In the genomic region with DNA sequence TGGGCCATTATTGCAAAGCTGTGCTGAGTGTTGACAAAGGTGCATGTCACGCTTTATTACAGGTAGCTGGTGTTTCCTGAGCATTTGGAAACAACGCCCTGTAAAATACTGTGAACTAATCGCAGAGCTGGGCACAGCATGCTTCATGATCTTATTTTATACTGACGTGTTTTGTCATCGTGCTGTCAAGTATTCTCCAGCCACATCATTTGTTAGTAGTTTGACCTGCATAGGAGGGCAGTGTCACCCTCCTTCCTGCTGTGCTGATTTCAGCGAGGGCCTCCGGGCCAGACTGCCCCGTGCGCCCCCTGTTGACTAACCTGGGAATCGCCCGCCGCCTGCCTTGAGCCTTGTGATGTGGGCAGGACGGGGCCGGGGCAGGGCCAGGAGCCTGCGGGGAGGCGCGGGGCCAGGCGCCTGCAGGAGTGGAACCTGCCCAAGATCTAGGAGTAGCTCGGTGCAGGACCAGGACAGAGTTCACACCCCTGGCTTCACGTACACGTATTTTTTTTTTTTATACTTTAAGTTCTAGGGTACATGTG, we compare ENCODE assay signal across 24 cellular contexts.
DNase-seq lines count a peak whose midpoint lies in the region; ATAC-seq, FAIRE-seq and TF ChIP-seq lines count a peak whose summit lies in the region.
"Had no signal": no experiment of that assay in that cellular context is flagged by ENCODE, and none has a peak within 500 bp of the region (broad histone marks: within the 10 kb centered on the region; RNA-seq: fewer than 3 reads in every experiment).

No MANE protein-coding gene starts in this region.

- no peaks in the 10 kb centered on the region for H3K4me1 ChIP-seq in pancreas
- H3K4me1 ChIP-seq: stomach had no signal

- no peak for TF ChIP-seq CTCF in brain microvascular endothelial cell (IDR thresholded peaks at IDR 0.05; ENCODE audit: low read depth, low read length, missing control alignments)
- TF ChIP-seq CTCF in nephron progenitor cell (IDR thresholded peaks at IDR 0.05) = no peak
- TF ChIP-seq CTCF in pancreas (IDR thresholded peaks at IDR 0.05) = no peak

- H3K27me3 ChIP-seq in brain microvascular endothelial cell (replicated peaks) (no peaks in the 10 kb centered on the region), pancreas (no peaks in the 10 kb centered on the region)
- H3K27me3 ChIP-seq: cardiac muscle cell, stomach had no signal

- H3K4me3 ChIP-seq in brain microvascular endothelial cell (ENCODE audit: low read depth, low read length) (no peak overlapping the region), pancreas (no peak overlapping the region)
- H3K4me3 ChIP-seq: cardiac muscle cell, stomach had no signal

- peak; percentile 14 for DNase-seq in NCI-H82 (lab: John Stamatoyannopoulos, UW)
- no peak for DNase-seq in NCI-H82 treated with DMSO at 0.1 percent for 48 hours (lab: John Stamatoyannopoulos, UW; ENCODE audit: unreplicated experiment)
- peak; percentile 16 for DNase-seq in KBM-7
- DNase-seq in RPMI8226 = peak; percentile 48
- DNase-seq in posterior vena cava (ENCODE audit: low spot score) = peak; percentile 59
- no peak for DNase-seq in brain microvascular endothelial cell
- DNase-seq in nephron progenitor cell = no peak
- no peak for DNase-seq in pancreas
- DNase-seq: activated CD4-positive, alpha-beta T cell treated with anti-CD3 and anti-CD28 coated beads for 36 hours; activated CD8-positive, alpha-beta memory T cell treated with anti-CD3 and anti-CD28 coated beads, Interleukin-2, amount 10 ng/mL, durations not matched to agents 7 days and 5 days; activated naive CD4-positive, alpha-beta T cell treated with anti-CD3 and anti-CD28 coated beads, Interleukin-2, amount 50 U/mL, for 16 hours; Calu3; Kasumi-1; NCI-H1105 treated with DMSO at 0.1 percent for 48 hours; NCI-H2081 treated with DMSO at 0.1 percent for 48 hours; stimulated activated CD4-positive, alpha-beta T cell treated with anti-CD3 and anti-CD28 coated beads, Interleukin-12 subunit alpha, Interleukin-12 subunit beta, amount 100 ng/mL, for 4 hours; stimulated activated CD4-positive, alpha-beta T cell treated with anti-CD3 and anti-CD28 coated beads, Interleukin-4, amount 100 ng/mL, for 4 hours; stomach; trophoblast cell had no signal

- no peaks in the 10 kb centered on the region for H3K4me1 Mint-ChIP-seq in nephron progenitor cell
- H3K4me1 Mint-ChIP-seq: activated CD4-positive, alpha-beta T cell treated with anti-CD3 and anti-CD28 coated beads for 36 hours; activated CD8-positive, alpha-beta memory T cell treated with anti-CD3 and anti-CD28 coated beads, Interleukin-2, amount 10 ng/mL, durations not matched to agents 7 days and 5 days; B cell had no signal

- no peak overlapping the region for H3K27ac ChIP-seq in brain microvascular endothelial cell
- H3K27ac ChIP-seq in pancreas = no peak overlapping the region
- H3K27ac ChIP-seq: cardiac muscle cell, stomach had no signal

- 62 to 65% methylated on average over 21 of the region's 21 CpGs for WGBS in pancreas, 2 donors

- H3K9me3 ChIP-seq in pancreas = no peaks in the 10 kb centered on the region

- ATAC-seq in pancreas = no peak
- ATAC-seq: activated CD4-positive, alpha-beta T cell treated with anti-CD3 and anti-CD28 coated beads for 36 hours; activated CD8-positive, alpha-beta memory T cell treated with anti-CD3 and anti-CD28 coated beads, Interleukin-2, amount 10 ng/mL, durations not matched to agents 7 days and 5 days; right cardiac atrium; Right ventricle myocardium inferior had no signal

- H3K27me3 Mint-ChIP-seq in nephron progenitor cell (ENCODE audit: low read depth, poor library complexity) = no peaks in the 10 kb centered on the region
- H3K27me3 Mint-ChIP-seq: activated CD4-positive, alpha-beta T cell treated with anti-CD3 and anti-CD28 coated beads for 36 hours; activated CD8-positive, alpha-beta memory T cell treated with anti-CD3 and anti-CD28 coated beads, Interleukin-2, amount 10 ng/mL, durations not matched to agents 7 days and 5 days; B cell had no signal

- H3K27ac Mint-ChIP-seq in nephron progenitor cell = no peak overlapping the region
- H3K27ac Mint-ChIP-seq: activated CD4-positive, alpha-beta T cell treated with anti-CD3 and anti-CD28 coated beads for 36 hours; activated CD8-positive, alpha-beta memory T cell treated with anti-CD3 and anti-CD28 coated beads, Interleukin-2, amount 10 ng/mL, durations not matched to agents 7 days and 5 days; activated T-helper 1 cell treated with anti-CD3 and anti-CD28 coated beads, Interleukin-12 subunit alpha, Interleukin-12 subunit beta, Interleukin-2, Interleukin-4 antibody, amounts not matched to agents 30 ng/mL and 10 ng/mL and 1 ng/mL, durations not matched to agents 14 hours and 24 hours and 36 hours; B cell had no signal

- H3K36me3 Mint-ChIP-seq in nephron progenitor cell (ENCODE audit: low read depth) = no peaks in the 10 kb centered on the region
- H3K36me3 Mint-ChIP-seq: activated CD8-positive, alpha-beta memory T cell treated with anti-CD3 and anti-CD28 coated beads, Interleukin-2, amount 10 ng/mL, durations not matched to agents 7 days and 5 days had no signal

- no peak overlapping the region for H3K4me3 Mint-ChIP-seq in nephron progenitor cell
- H3K4me3 Mint-ChIP-seq: activated CD4-positive, alpha-beta T cell treated with anti-CD3 and anti-CD28 coated beads for 36 hours; activated CD8-positive, alpha-beta memory T cell treated with anti-CD3 and anti-CD28 coated beads, Interleukin-2, amount 10 ng/mL, durations not matched to agents 7 days and 5 days; activated T-helper 1 cell treated with anti-CD3 and anti-CD28 coated beads, Interleukin-12 subunit alpha, Interleukin-12 subunit beta, Interleukin-2, Interleukin-4 antibody, amounts not matched to agents 30 ng/mL and 10 ng/mL and 1 ng/mL, durations not matched to agents 14 hours and 24 hours and 36 hours; B cell had no signal

- FAIRE-seq in pancreas (lab: Jason Lieb, UNC) = no peak

- intact Hi-C loops in posterior vena cava (cut with DNase I) (no loop called here), pancreas (cut with DNase I) (no loop called here)

- H3K36me3 ChIP-seq in brain microvascular endothelial cell (replicated peaks) (no peaks in the 10 kb centered on the region), pancreas (no peaks in the 10 kb centered on the region)
- H3K36me3 ChIP-seq: cardiac muscle cell, stomach had no signal

- in situ Hi-C loops in KBM-7 (cut with MboI; ENCODE audit: low pct_unique_long_range_greater_than_20kb, low sequenced_read_pairs) = no loop called here
- in situ Hi-C loops in brain microvascular endothelial cell (cut with HindIII; ENCODE audit: low pct_ligation_motif_present, low sequenced_read_pairs) = no loop called here

- H3K9me3 Mint-ChIP-seq in nephron progenitor cell = peaks cover 92% of the 10 kb centered on the region

Comparison
In these comparisons a context has a peak if more than half of its experiments do, and no peak if none do; other contexts are left out.
1. DNase-seq: peak in NCI-H82 (single experiment), KBM-7 (single experiment), RPMI8226 (single experiment) and posterior vena cava (single experiment); none in NCI-H82 treated with DMSO at 0.1 percent for 48 hours (single experiment), brain microvascular endothelial cell (single experiment), nephron progenitor cell (single experiment) and pancreas (0 of 6).